ENCODE assay signal across 12 cellular contexts in the genomic region with DNA sequence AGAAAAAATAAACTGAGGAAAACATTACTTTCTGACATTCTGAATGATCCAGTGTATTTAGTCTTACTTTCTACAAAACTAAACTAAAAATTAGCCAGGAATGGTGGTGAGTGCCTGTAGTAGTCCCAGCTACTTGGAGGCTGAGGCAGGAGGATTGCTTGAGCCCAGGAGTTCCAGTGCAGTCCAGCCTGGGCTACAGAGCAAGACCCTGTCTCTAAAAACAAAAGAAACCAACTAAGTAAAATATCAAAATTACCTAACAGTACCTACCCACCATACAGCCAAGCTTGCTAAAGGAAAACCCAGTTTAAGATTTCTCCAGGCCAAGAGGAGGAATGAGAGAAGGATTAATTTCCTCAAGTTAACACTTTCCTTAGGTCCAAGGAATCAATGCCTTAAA. TPM values are rescaled to one million over a fixed set of nuclear protein-coding genes. Genes with fewer than 3 reads are reported as not detected.
DNase-seq lines count a peak whose midpoint lies in the region; ATAC-seq, FAIRE-seq and TF ChIP-seq lines count a peak whose summit lies in the region.
"Had no signal": no experiment of that assay in that cellular context is flagged by ENCODE, and none has a peak within 500 bp of the region (broad histone marks: within the 10 kb centered on the region; RNA-seq: fewer than 3 reads in every experiment).

No MANE protein-coding gene starts in this region.

- H2BK20ac ChIP-seq in H1 (ENCODE audit: low read length) = no peak overlapping the region

- no peak overlapping the region for H2BK15ac ChIP-seq in H1 (ENCODE audit: low read length)

- no peak overlapping the region for H4K5ac ChIP-seq in H1 (ENCODE audit: insufficient read length, low read depth, low read length)

- no peak overlapping the region for H3K14ac ChIP-seq in H1 (ENCODE audit: insufficient read length)

- no peaks in the 10 kb centered on the region for H3K27me3 Mint-ChIP-seq in activated T-cell treated with anti-CD3 and anti-CD28 coated beads, Interleukin-2, amount 50 U/mL, for 24 hours

- H3K4me1 ChIP-seq in OCI-LY1 (ENCODE audit: insufficient read depth, low read length, severe bottlenecking) = peaks cover 36% of the 10 kb centered on the region
- peaks cover 0 to 5% (median 3%) of the 10 kb centered on the region in 4 experiments; a peak in 2 of 7 replicates for H3K4me1 ChIP-seq in H1 (replicated peaks in 1 of 4; ENCODE audit: control insufficient read depth in 3 of 4, insufficient read depth in 4 of 4, low read length in 3 of 4)
- peaks cover 25% of the 10 kb centered on the region for H3K4me1 ChIP-seq in smooth muscle cell (ENCODE audit: low read depth)
- H3K4me1 ChIP-seq in suprapubic skin = peaks cover 41% of the 10 kb centered on the region

- CTCF ChIA-PET in H1 (lab: Charles Lee; ENCODE audit: partially characterized antibody) = interaction anchor here (0.6 to 0.9 kb wide), 2 partner anchors 47 to 283 kb away, joined by 3 to 4 read pairs; no protein-coding TSS in a partner anchor

- POLR2A ChIA-PET in H1 (lab: Charles Lee; ENCODE audit: partially characterized antibody) = interaction anchor here (0.7 to 15.2 kb wide), 12 partner anchors 8 to 132 kb away, joined by 3 to 270 read pairs (median 4); no protein-coding TSS in a partner anchor

- no peak for DNase-seq in activated T-cell treated with anti-CD3 and anti-CD28 coated beads, Interleukin-2, amount 50 U/mL, for 24 hours
- no peak for DNase-seq in activated T-cell treated with anti-CD3 and anti-CD28 coated beads, Interleukin-2, amount 50 U/mL, for 1 hour
- DNase-seq in H1 (ENCODE audit: low read depth in 1 of 2, low spot score in 2 of 2) (no peak), smooth muscle cell (lab: John Stamatoyannopoulos, UW; ENCODE audit: unreplicated experiment) (no peak), NCI-H2227 (lab: John Stamatoyannopoulos, UW; ENCODE audit: unreplicated experiment) (no peak), suprapubic skin (ENCODE audit: low spot score in 2 of 2) (no peak)
- DNase-seq: gastrocnemius medialis; NCI-H2029 treated with DMSO at 0.1 percent for 48 hours; small intestine; stimulated activated CD8-positive, alpha-beta memory T cell treated with anti-CD3 and anti-CD28 coated beads, Interleukin-4, amount 100 ng/mL, for 48 hours had no signal

- H3K27ac ChIP-seq in OCI-LY1 (ENCODE audit: low read depth, low read length, poor library complexity, severe bottlenecking) (no peak overlapping the region), H1 (ENCODE audit: low read depth, low read length) (no peak overlapping the region), smooth muscle cell (ENCODE audit: low read depth) (peak overlapping the region; percentile 13), suprapubic skin (no peak overlapping the region)

- TF ChIP-seq POLR2A in H1 (IDR thresholded peaks at IDR 0.05; ENCODE audit: control extremely low read depth in 1 of 2, low read depth in 2 of 2, low read length in 2 of 2) = no peak
- no peak for TF ChIP-seq POLR2A in suprapubic skin (IDR thresholded peaks at IDR 0.05)

- peaks cover 95% of the 10 kb centered on the region for H3K36me3 Mint-ChIP-seq in activated T-cell treated with anti-CD3 and anti-CD28 coated beads, Interleukin-2, amount 50 U/mL, for 24 hours (ENCODE audit: low read depth)

- peaks cover 2% of the 10 kb centered on the region; the same call in 1 of the 2 replicates for H3K79me1 ChIP-seq in H1 (ENCODE audit: low read depth, low read length)

- no peak overlapping the region for H3K23ac ChIP-seq in H1 (ENCODE audit: insufficient read length)

- H3K9me3 ChIP-seq in OCI-LY1 (ENCODE audit: low read length) (no peaks in the 10 kb centered on the region), H1 (ENCODE audit: insufficient read depth in 2 of 2, low read depth in 1 of 2, low read length in 1 of 2) (no peaks in the 10 kb centered on the region), smooth muscle cell (replicated peaks; ENCODE audit: low read depth) (no peaks in the 10 kb centered on the region), suprapubic skin (no peaks in the 10 kb centered on the region)
- H3K9me3 ChIP-seq: gastrocnemius medialis had no signal

- H3K79me2 ChIP-seq in OCI-LY1 (ENCODE audit: insufficient read depth, low read length) (peaks cover 62% of the 10 kb centered on the region), H1 (ENCODE audit: control insufficient read depth in 1 of 2, insufficient read depth in 2 of 2, low read length in 2 of 2) (peaks cover 44 to 78% of the 10 kb centered on the region in 2 experiments), smooth muscle cell (ENCODE audit: low read depth) (peaks cover 83% of the 10 kb centered on the region)

- H2AK5ac ChIP-seq in H1 (ENCODE audit: low read depth, low read length) = no peak overlapping the region

- TF ChIP-seq RAD21 in H1 (IDR thresholded peaks at IDR 0.05 in 1 of 2, conservative IDR thresholded peaks at IDR 0.05 in 1 of 2; ENCODE audit: low read depth in 2 of 2, low read length in 2 of 2) = no peak

- H2BK5ac ChIP-seq in H1 (ENCODE audit: low read depth, low read length) = no peak overlapping the region

- no peak overlapping the region for H2BK12ac ChIP-seq in H1 (ENCODE audit: low read depth, low read length)

- peaks cover 4% of the 10 kb centered on the region; the same call in 1 of the 2 replicates for H3K23me2 ChIP-seq in H1 (ENCODE audit: low read depth, low read length)

- TF ChIP-seq EP300 in H1 (IDR thresholded peaks at IDR 0.05; ENCODE audit: borderline replicate concordance in 1 of 2, low read depth in 2 of 2, low read length in 2 of 2) = no peak
- no peak for TF ChIP-seq EP300 in suprapubic skin (IDR thresholded peaks at IDR 0.05)

- no peak overlapping the region for H3K18ac ChIP-seq in H1 (ENCODE audit: extremely low read depth, low read length)

- H3K9ac ChIP-seq in OCI-LY1 (ENCODE audit: low read length) (peak overlapping the region; percentile 96; the same call in 1 of the 2 replicates), H1 (replicated peaks in 1 of 4; ENCODE audit: extremely low read depth in 1 of 4, low read depth in 3 of 4, low read length in 3 of 4) (0 out of 7 replicates have a peak overlapping the region, but pooled peaks of 1 of the 4 experiments have one; percentile 28), smooth muscle cell (ENCODE audit: low read depth) (no peak overlapping the region)

- no peak overlapping the region for H4K8ac ChIP-seq in H1 (ENCODE audit: extremely low read depth, insufficient read depth, low read length)

- peak overlapping the region; percentile 97 for H3K27ac Mint-ChIP-seq in activated T-cell treated with anti-CD3 and anti-CD28 coated beads, Interleukin-2, amount 50 U/mL, for 24 hours

- no peaks in the 10 kb centered on the region for H3K27me3 ChIP-seq in OCI-LY1 (ENCODE audit: insufficient read depth, low read length)
- no peaks in the 10 kb centered on the region for H3K27me3 ChIP-seq in H1 (replicated peaks in 1 of 4; ENCODE audit: control insufficient read depth in 3 of 4, extremely low read depth in 1 of 4, insufficient read depth in 3 of 4, low read length in 3 of 4)
- H3K27me3 ChIP-seq in smooth muscle cell (ENCODE audit: low read depth) = no peaks in the 10 kb centered on the region
- H3K27me3 ChIP-seq in suprapubic skin = no peaks in the 10 kb centered on the region
- H3K27me3 ChIP-seq: gastrocnemius medialis had no signal

- H3K4me3 ChIP-seq in OCI-LY1 (ENCODE audit: low read depth, low read length, poor library complexity, severe bottlenecking) (peak overlapping the region; percentile 83), H1 (ENCODE audit: extremely low read depth in 1 of 4, insufficient read depth in 2 of 4, low read depth in 3 of 4, low read length in 4 of 4) (peak overlapping the region in 3 of 4 experiments; percentile 17 to 86 (median 26); a peak in 5 of 8 replicates), smooth muscle cell (no peak overlapping the region), suprapubic skin (no peak overlapping the region)
- H3K4me3 ChIP-seq: gastrocnemius medialis had no signal

- H4K91ac ChIP-seq in H1 (replicated peaks; ENCODE audit: insufficient read length, low read length) = no peak overlapping the region

- H3F3A ChIP-seq in OCI-LY1 (ENCODE audit: insufficient read depth, low read length) (no peaks in the 10 kb centered on the region), smooth muscle cell (ENCODE audit: low read depth) (peaks cover 9% of the 10 kb centered on the region)

- peak overlapping the region; percentile 92 for H3K4me2 ChIP-seq in OCI-LY1 (ENCODE audit: low read length)
- peak overlapping the region; percentile 61 to 66 for H3K4me2 ChIP-seq in H1 (ENCODE audit: insufficient read depth in 1 of 2, low read depth in 2 of 2, low read length in 2 of 2)
- H3K4me2 ChIP-seq in smooth muscle cell = peak overlapping the region; percentile 3

- no peak for FAIRE-seq in H1 (lab: Jason Lieb, UNC)
- FAIRE-seq: small intestine had no signal

- no peak overlapping the region for H3K56ac ChIP-seq in H1 (replicated peaks; ENCODE audit: insufficient read length, low read depth, low read length)

- H2BK120ac ChIP-seq in H1 (replicated peaks; ENCODE audit: low read depth, low read length) = no peak overlapping the region

- no peaks in the 10 kb centered on the region for H3K9me2 ChIP-seq in OCI-LY1 (ENCODE audit: low read depth, low read length)

- no peak for ATAC-seq in HG03378 (IDR thresholded peaks at IDR 0.05; ENCODE audit: unreplicated experiment)
- ATAC-seq: gastrocnemius medialis had no signal

- no peak for TF ChIP-seq CTCF in OCI-LY1 (IDR thresholded peaks at IDR 0.05; ENCODE audit: low read length)
- TF ChIP-seq CTCF in H1 (IDR thresholded peaks at IDR 0.05; ENCODE audit: control extremely low read depth in 1 of 3, insufficient read depth in 1 of 3, low read depth in 1 of 3, low read length in 3 of 3) = no peak
- no peak for TF ChIP-seq CTCF in smooth muscle cell (IDR thresholded peaks at IDR 0.05; ENCODE audit: borderline replicate concordance, insufficient read depth, poor library complexity, severe bottlenecking)
- no peak for TF ChIP-seq CTCF in suprapubic skin (IDR thresholded peaks at IDR 0.05)

- no peaks in the 10 kb centered on the region for H3K9me3 Mint-ChIP-seq in activated T-cell treated with anti-CD3 and anti-CD28 coated beads, Interleukin-2, amount 50 U/mL, for 24 hours

- no peaks in the 10 kb centered on the region for H4K20me1 ChIP-seq in OCI-LY1 (ENCODE audit: insufficient read depth, low read length)
- H4K20me1 ChIP-seq in H1 (replicated peaks in 1 of 2; ENCODE audit: control insufficient read depth in 1 of 2, insufficient read depth in 2 of 2, low read length in 2 of 2) = peaks cover 11 to 17% of the 10 kb centered on the region in 2 experiments
- peaks cover 49% of the 10 kb centered on the region for H4K20me1 ChIP-seq in smooth muscle cell (ENCODE audit: low read depth)

- H2AFZ ChIP-seq in OCI-LY1 (ENCODE audit: low read length) (no peak overlapping the region), H1 (ENCODE audit: low read length) (no peak overlapping the region), smooth muscle cell (ENCODE audit: low read depth) (no peak overlapping the region)

- H3K36me3 ChIP-seq in OCI-LY1 (ENCODE audit: insufficient read depth, low read length) (peaks cover 90% of the 10 kb centered on the region), H1 (ENCODE audit: control insufficient read depth in 2 of 4, insufficient read depth in 4 of 4, low read length in 3 of 4) (peaks cover 26 to 76% (median 60%) of the 10 kb centered on the region in 4 experiments), smooth muscle cell (ENCODE audit: low read depth) (peaks cover 12% of the 10 kb centered on the region), suprapubic skin (peaks cover 52% of the 10 kb centered on the region)

- peaks cover 48% of the 10 kb centered on the region for H3K4me1 Mint-ChIP-seq in activated T-cell treated with anti-CD3 and anti-CD28 coated beads, Interleukin-2, amount 50 U/mL, for 24 hours (ENCODE audit: low read depth)

- H3K4ac ChIP-seq in H1 (replicated peaks; ENCODE audit: insufficient read length, low read depth, low read length) = no peak overlapping the region

- peak overlapping the region; percentile 97 for H3K4me3 Mint-ChIP-seq in activated T-cell treated with anti-CD3 and anti-CD28 coated beads, Interleukin-2, amount 50 U/mL, for 24 hours

RNA-seq across cellular contexts. Expression of gene HSPD1, which starts 2.9 kb away (rescaled TPM):
- 1,063 and 1,108 TPM in 2 replicates for total RNA-seq in H1 (2021; fragmentation: NEBNext Ultra II Directional; extraction: Animal tissue kit (Norgen Biotek cat#: 25700))
- 166 and 221 TPM in 2 replicates for polyA plus RNA-seq in H1 (2011; rRNA removed)
- polyA plus RNA-seq in H1 (2011; cell fraction: cytosol; rRNA removed) = 437 TPM
- 273 TPM for polyA plus RNA-seq in H1 (2011; cell fraction: nucleus; rRNA removed)
- 711 to 1,050 TPM (median 760 TPM) in 4 replicates for polyA plus RNA-seq in H1 (2012, experiment 1 of 2)
- polyA plus RNA-seq in H1 (2012, experiment 2 of 2) = 82.7 TPM
- 650 TPM for polyA plus RNA-seq in H1 (2013, experiment 1 of 2)
- polyA plus RNA-seq in H1 (2013, experiment 2 of 2) = 656 TPM
- polyA minus RNA-seq in H1 (2011; rRNA and poly(A)+ RNA removed) = 579 and 740 TPM in 2 replicates
- 445 TPM for polyA minus RNA-seq in H1 (2011; cell fraction: cytosol; rRNA and poly(A)+ RNA removed)
- polyA minus RNA-seq in H1 (2011; cell fraction: nucleus; rRNA and poly(A)+ RNA removed) = 371 TPM
- total RNA-seq in smooth muscle cell = 139 and 145 TPM in 2 replicates
- polyA plus RNA-seq in smooth muscle cell = 142 and 152 TPM in 2 replicates
- total RNA-seq in suprapubic skin = 100 to 1,000 TPM in 3 of 4 donors, 10 to 100 TPM in 1; 86.9 to 148 (median 112) TPM

RNA-seq across cellular contexts. Expression of gene HSPE1, which starts 3.5 kb away (rescaled TPM):
- total RNA-seq in H1 (2021; fragmentation: NEBNext Ultra II Directional; extraction: Animal tissue kit (Norgen Biotek cat#: 25700)) = 364 and 377 TPM in 2 replicates
- 105 and 206 TPM in 2 replicates for polyA plus RNA-seq in H1 (2011; rRNA removed)
- polyA plus RNA-seq in H1 (2011; cell fraction: cytosol; rRNA removed) = 477 TPM
- 54.2 TPM for polyA plus RNA-seq in H1 (2011; cell fraction: nucleus; rRNA removed)
- 533 to 920 TPM (median 596 TPM) in 4 replicates for polyA plus RNA-seq in H1 (2012, experiment 1 of 2)
- 303 TPM for polyA plus RNA-seq in H1 (2012, experiment 2 of 2)
- 740 TPM for polyA plus RNA-seq in H1 (2013, experiment 1 of 2)
- polyA plus RNA-seq in H1 (2013, experiment 2 of 2) = 786 TPM
- polyA minus RNA-seq in H1 (2011; rRNA and poly(A)+ RNA removed) = 34.1 and 42.6 TPM in 2 replicates
- 53.6 TPM for polyA minus RNA-seq in H1 (2011; cell fraction: cytosol; rRNA and poly(A)+ RNA removed)
- 61.9 TPM for polyA minus RNA-seq in H1 (2011; cell fraction: nucleus; rRNA and poly(A)+ RNA removed)
- 116 and 132 TPM in 2 replicates for total RNA-seq in smooth muscle cell
- polyA plus RNA-seq in smooth muscle cell = 158 and 174 TPM in 2 replicates
- 10 to 100 TPM; 50.0 to 86.8 (median 75.9) TPM for total RNA-seq in suprapubic skin

RNA-seq across cellular contexts. Expression of gene MOB4, which starts 19.2 kb away (rescaled TPM):
- 46.8 and 54.2 TPM in 2 replicates for total RNA-seq in H1 (2021; fragmentation: NEBNext Ultra II Directional; extraction: Animal tissue kit (Norgen Biotek cat#: 25700))
- polyA plus RNA-seq in H1 (2011; rRNA removed) (19.3 and 51.5 TPM in 2 replicates), smooth muscle cell (62.9 and 69.3 TPM in 2 replicates)
- polyA plus RNA-seq in H1 (2011; cell fraction: cytosol; rRNA removed) = 52.2 TPM
- polyA plus RNA-seq in H1 (2011; cell fraction: nucleus; rRNA removed) = 8.8 TPM
- polyA plus RNA-seq in H1 (2012, experiment 1 of 2) = 29.3 to 57.4 TPM (median 36.5 TPM) in 4 replicates
- polyA plus RNA-seq in H1 (2012, experiment 2 of 2) = 8.9 TPM
- polyA plus RNA-seq in H1 (2013, experiment 1 of 2) = 37.2 TPM
- 36.5 TPM for polyA plus RNA-seq in H1 (2013, experiment 2 of 2)
- 37.9 and 57.6 TPM in 2 replicates for polyA minus RNA-seq in H1 (2011; rRNA and poly(A)+ RNA removed)
- 22.7 TPM for polyA minus RNA-seq in H1 (2011; cell fraction: cytosol; rRNA and poly(A)+ RNA removed)
- polyA minus RNA-seq in H1 (2011; cell fraction: nucleus; rRNA and poly(A)+ RNA removed) = 17.8 TPM
- total RNA-seq in smooth muscle cell (73.1 and 84.7 TPM in 2 replicates), suprapubic skin (10 to 100 TPM; 17.8 to 30.4 (median 22.6) TPM)

RNA-seq across cellular contexts. Expression of gene COQ10B, which starts 43.3 kb away (rescaled TPM):
- total RNA-seq in H1 (2021; fragmentation: NEBNext Ultra II Directional; extraction: Animal tissue kit (Norgen Biotek cat#: 25700)) = 17.0 and 17.3 TPM in 2 replicates
- polyA plus RNA-seq in H1 (2011; rRNA removed) (1.7 and 1.9 TPM in 2 replicates), smooth muscle cell (52.4 and 61.5 TPM in 2 replicates)
- polyA plus RNA-seq in H1 (2011; cell fraction: cytosol; rRNA removed) = 3.1 TPM
- polyA plus RNA-seq in H1 (2011; cell fraction: nucleus; rRNA removed) = 1.0 TPM
- polyA plus RNA-seq in H1 (2012, experiment 1 of 2) = 7.1 to 15.7 TPM (median 9.8 TPM) in 4 replicates
- 2.0 TPM for polyA plus RNA-seq in H1 (2012, experiment 2 of 2)
- 9.7 TPM for polyA plus RNA-seq in H1 (2013, experiment 1 of 2)
- 10.2 TPM for polyA plus RNA-seq in H1 (2013, experiment 2 of 2)
- polyA minus RNA-seq in H1 (2011; rRNA and poly(A)+ RNA removed) = 2.0 and 4.4 TPM in 2 replicates
- 3.2 TPM for polyA minus RNA-seq in H1 (2011; cell fraction: cytosol; rRNA and poly(A)+ RNA removed)
- 7.4 TPM for polyA minus RNA-seq in H1 (2011; cell fraction: nucleus; rRNA and poly(A)+ RNA removed)
- total RNA-seq in smooth muscle cell (50.6 and 74.0 TPM in 2 replicates), suprapubic skin (10 to 100 TPM; 19.7 to 30.5 (median 25.2) TPM)

Comparison
In these comparisons a context has a peak if more than half of its experiments do, and no peak if none do; other contexts are left out.
1. H3K4me2 ChIP-seq: peak in every context shown above with its lines; median percentile 92 in OCI-LY1; 64 in H1; 3 in smooth muscle cell.
2. H3K4me3 ChIP-seq: peak in OCI-LY1 (single experiment) and H1 (3 of 4); none in smooth muscle cell (single experiment) and suprapubic skin (single experiment).